Comparison of ENCODE assay signal across 30 cellular contexts in genomic region chr2:26175716-26176615, GRCh38. TPM values are rescaled to one million over a fixed set of nuclear protein-coding genes. Genes with fewer than 3 reads are reported as not detected.
DNase-seq lines count a peak whose midpoint lies in the region; ATAC-seq, FAIRE-seq and TF ChIP-seq lines count a peak whose summit lies in the region.
"Had no signal": no experiment of that assay in that cellular context is flagged by ENCODE, and none has a peak within 500 bp of the region (broad histone marks: within the 10 kb centered on the region; RNA-seq: fewer than 3 reads in every experiment).

No MANE protein-coding gene starts in this region.

- H3K27me3 Mint-ChIP-seq in brain (peaks cover 7% of the 10 kb centered on the region), neural crest cell (ENCODE audit: low read depth) (peaks cover 23% of the 10 kb centered on the region)

- ATAC-seq in left colon (no peak), left cardiac atrium (no peak), left lung (no peak)
- ATAC-seq: activated naive CD4-positive, alpha-beta T cell treated with anti-CD3 and anti-CD28 coated beads, Interleukin-2, amount 50 U/mL, for 72 hours; left lobe of liver had no signal

- no peaks in the 10 kb centered on the region for H3K36me3 ChIP-seq in left lung
- H3K36me3 ChIP-seq: BLaER1, esophagus squamous epithelium, spleen, transverse colon had no signal

- FAIRE-seq in GM12892 (lab: Jason Lieb, UNC): no peak
- FAIRE-seq: endometrium, G401.6 had no signal

- peak overlapping the region in 4 of 5 experiments; percentile 55 to 86 (median 77) for H3K27ac Mint-ChIP-seq in brain
- no peak overlapping the region for H3K27ac Mint-ChIP-seq in neural crest cell (ENCODE audit: unreplicated experiment)
- H3K27ac Mint-ChIP-seq: activated CD4-positive, alpha-beta T cell treated with anti-CD3 and anti-CD28 coated beads, Interleukin-2, amount 10 ng/mL, durations not matched to agents 7 days and 5 days; activated naive CD4-positive, alpha-beta T cell treated with anti-CD3 and anti-CD28 coated beads, Interleukin-2, amount 50 U/mL, for 72 hours; activated T-helper 1 cell treated with anti-CD3 and anti-CD28 coated beads, Interleukin-12 subunit alpha, Interleukin-12 subunit beta, Interleukin-2, Interleukin-4 antibody, amounts not matched to agents 30 ng/mL and 10 ng/mL and 1 ng/mL, durations not matched to agents 14 hours and 24 hours and 36 hours; immature natural killer cell; T-helper 2 cell treated with Interferon-gamma antibody and Interleukin-4, amounts not matched to agents 5 μg/mL and 100 μg/mL, for 36 hours had no signal

- H3K36me3 Mint-ChIP-seq in brain (peaks cover 3% of the 10 kb centered on the region), neural crest cell (ENCODE audit: low read depth) (no peaks in the 10 kb centered on the region)
- H3K36me3 Mint-ChIP-seq: immature natural killer cell had no signal

- H3K9me3 Mint-ChIP-seq in brain (peaks cover 0 to 6% (median 0%) of the 10 kb centered on the region in 5 experiments), neural crest cell (no peaks in the 10 kb centered on the region)
- H3K9me3 Mint-ChIP-seq: activated CD4-positive, alpha-beta T cell treated with anti-CD3 and anti-CD28 coated beads, Interleukin-2, amount 10 ng/mL, durations not matched to agents 7 days and 5 days; activated naive CD4-positive, alpha-beta T cell treated with anti-CD3 and anti-CD28 coated beads, Interleukin-2, amount 50 U/mL, for 72 hours; activated T-helper 1 cell treated with anti-CD3 and anti-CD28 coated beads, Interleukin-12 subunit alpha, Interleukin-12 subunit beta, Interleukin-2, Interleukin-4 antibody, amounts not matched to agents 30 ng/mL and 10 ng/mL and 1 ng/mL, durations not matched to agents 14 hours and 24 hours and 36 hours; immature natural killer cell; T-helper 2 cell treated with Interferon-gamma antibody and Interleukin-4, amounts not matched to agents 5 μg/mL and 100 μg/mL, for 36 hours had no signal

- intact Hi-C loops in left colon (cut with DNase I, micrococcal nuclease) (no loop called here), left cardiac atrium (cut with DNase I) (no loop called here), left lung (cut with DNase I) (no loop called here)

- H3K27ac ChIP-seq in 22Rv1 (0 out of 2 replicates have a peak overlapping the region, but pooled peaks have one; percentile 2), left lung (no peak overlapping the region)
- H3K27ac ChIP-seq: BLaER1, esophagus squamous epithelium, GM23248, spleen, transverse colon had no signal

- no peak overlapping the region for H3K4me3 ChIP-seq in left lung
- H3K4me3 ChIP-seq: BLaER1, esophagus squamous epithelium, GM23248, spleen, transverse colon had no signal

- no peaks in the 10 kb centered on the region for H3K9me3 ChIP-seq in left lung
- H3K9me3 ChIP-seq: BLaER1, esophagus squamous epithelium, spleen, transverse colon had no signal

- H3K4me1 Mint-ChIP-seq in brain (peaks cover 54% of the 10 kb centered on the region), neural crest cell (peaks cover 36% of the 10 kb centered on the region)

- peaks cover 24 to 82% of the 10 kb centered on the region in 2 donors for H3K27me3 ChIP-seq in left lung

- DNase-seq in GM12892 (ENCODE audit: insufficient read length) (peak; percentile 38), neural crest cell (ENCODE audit: low read depth, low spot score) (no peak), left colon (no peak), left cardiac atrium (no peak), left lung (no peak), GM19240 (ENCODE audit: insufficient read length, low spot score) (no peak)
- DNase-seq: activated CD4-positive, alpha-beta T cell treated with anti-CD3 and anti-CD28 coated beads, Interleukin-2, amount 10 ng/mL, durations not matched to agents 7 days and 5 days; COR-L47; cortex of kidney; DMS53; esophagus squamous epithelium; foreskin melanocyte; GM23248; immature natural killer cell; Kasumi-1; NCI-H1436; NCI-H2081 treated with DMSO at 0.1 percent for 48 hours; NCI-H446 treated with DMSO at 0.1 percent for 48 hours; spleen; stimulated activated CD4-positive, alpha-beta T cell treated with anti-CD3 and anti-CD28 coated beads, Interleukin-2, amount 100 ng/mL, for 48 hours; transverse colon had no signal

- H3K4me1 ChIP-seq in left lung: peaks cover 7 to 31% of the 10 kb centered on the region in 2 donors

- no peak for TF ChIP-seq CTCF in 22Rv1 (IDR thresholded peaks at IDR 0.05)
- no peak for TF ChIP-seq CTCF in brain (conservative IDR thresholded peaks at IDR 0.05)
- no peak for TF ChIP-seq CTCF in neural crest cell (conservative IDR thresholded peaks at IDR 0.05)
- TF ChIP-seq CTCF in left lung (IDR thresholded peaks at IDR 0.05): no peak

- H3K4me3 Mint-ChIP-seq in brain (peak overlapping the region in 3 of 5 experiments; percentile 35 to 56 (median 38)), neural crest cell (peak overlapping the region; percentile 79)
- H3K4me3 Mint-ChIP-seq: activated CD4-positive, alpha-beta T cell treated with anti-CD3 and anti-CD28 coated beads, Interleukin-2, amount 10 ng/mL, durations not matched to agents 7 days and 5 days; activated T-helper 1 cell treated with anti-CD3 and anti-CD28 coated beads, Interleukin-12 subunit alpha, Interleukin-12 subunit beta, Interleukin-2, Interleukin-4 antibody, amounts not matched to agents 30 ng/mL and 10 ng/mL and 1 ng/mL, durations not matched to agents 14 hours and 24 hours and 36 hours; T-helper 2 cell treated with Interferon-gamma antibody and Interleukin-4, amounts not matched to agents 5 μg/mL and 100 μg/mL, for 36 hours had no signal

- no peak for TF ChIP-seq POLR2A in GM12892 (IDR thresholded peaks at IDR 0.05; ENCODE audit: low read depth, low read length)

RNA-seq across cellular contexts. Expression of gene GAREM2, which starts 3.1 kb away (rescaled TPM):
- polyA plus RNA-seq in GM12892 (2012; ENCODE audit: missing spikeins): 0.70 TPM
- polyA plus RNA-seq in brain (ENCODE audit: insufficient read depth, low read depth, low replicate concordance): 14.9 TPM
- total RNA-seq in neural crest cell: 21.3 and 21.8 TPM in 2 replicates
- total RNA-seq in left colon: 1 to 10 TPM; 2.7 to 7.4 TPM
- 1 to 10 TPM; 4.2 to 4.8 TPM for total RNA-seq in left cardiac atrium
- 1 to 10 TPM; 2.4 to 4.5 TPM for total RNA-seq in left lung
